In the genomic region with DNA sequence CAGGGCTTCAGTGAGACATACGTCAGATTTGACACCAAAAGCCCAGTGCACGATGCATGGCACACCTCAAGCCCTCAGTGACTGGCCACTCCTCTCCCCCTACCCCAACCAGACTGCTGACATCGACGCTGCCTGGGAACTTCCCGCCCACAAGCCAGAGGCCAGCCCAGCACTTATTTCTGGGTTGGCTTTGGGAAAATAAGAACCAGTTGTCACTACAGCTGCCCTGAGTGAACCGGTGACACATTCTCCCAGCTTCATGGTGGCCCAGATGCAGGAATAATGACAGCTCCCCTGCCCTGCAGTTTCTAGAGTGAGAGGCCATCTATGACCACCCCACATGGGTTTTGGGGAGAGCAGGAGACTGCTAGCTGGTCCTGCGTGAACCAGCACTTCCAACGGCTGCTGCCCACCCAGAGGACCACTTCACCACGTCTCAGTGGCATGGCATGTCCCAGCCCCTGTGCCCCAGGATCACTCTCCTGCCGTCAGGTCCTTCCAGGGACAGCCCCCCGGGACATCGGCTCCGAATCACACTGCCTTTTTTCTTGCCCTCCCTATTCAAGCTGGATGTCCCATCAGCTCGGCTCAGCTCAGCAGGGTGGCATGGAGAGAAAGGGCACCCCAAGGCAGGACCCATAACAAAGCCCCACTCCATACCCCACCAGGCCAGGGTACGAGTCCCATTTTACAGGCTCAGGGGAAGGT, we compare ENCODE assay signal across 26 cellular contexts. TPM values are rescaled to one million over a fixed set of nuclear protein-coding genes. Genes with fewer than 3 reads are reported as not detected.
DNase-seq lines count a peak whose midpoint lies in the region; ATAC-seq and TF ChIP-seq lines count a peak whose summit lies in the region.
"Had no signal": no experiment of that assay in that cellular context is flagged by ENCODE, and none has a peak within 500 bp of the region (broad histone marks: within the 10 kb centered on the region; RNA-seq: fewer than 3 reads in every experiment).

No MANE protein-coding gene starts in this region.

- H3K27me3 ChIP-seq in heart right ventricle (no peaks in the 10 kb centered on the region), right atrium auricular region (no peaks in the 10 kb centered on the region), trophoblast cell (ENCODE audit: insufficient read depth, low read length) (no peaks in the 10 kb centered on the region)
- H3K27me3 ChIP-seq: ascending aorta; BLaER1 treated with 17β-estradiol and CSF1 and Interleukin-3, amounts not matched to agents 10 nM and 100 nM had no signal

- H3K9ac ChIP-seq in trophoblast cell (ENCODE audit: low read length), result no peak overlapping the region
- H3K9ac ChIP-seq: BLaER1 treated with 17β-estradiol and CSF1 and Interleukin-3, amounts not matched to agents 10 nM and 100 nM had no signal

- no peak overlapping the region for H2BK12ac ChIP-seq in trophoblast cell (ENCODE audit: low read length)

- H2BK120ac ChIP-seq in trophoblast cell (ENCODE audit: insufficient read depth, low read length, poor library complexity), result no peak overlapping the region

- H4K12ac ChIP-seq in trophoblast cell (ENCODE audit: low read depth, low read length), result no peak overlapping the region

- ATAC-seq in heart right ventricle (peak in 3 of 8 donors; percentile 17 to 34 (median 20)), HG02852 (IDR thresholded peaks at IDR 0.05; ENCODE audit: unreplicated experiment) (no peak), HG02884 (IDR thresholded peaks at IDR 0.05; ENCODE audit: unreplicated experiment) (no peak)
- ATAC-seq: activated CD8-positive, alpha-beta T cell treated with anti-CD3 and anti-CD28 coated beads for 36 hours; effector memory CD8-positive, alpha-beta T cell; HCT116; lower lobe of right lung; naive thymus-derived CD8-positive, alpha-beta T cell had no signal

- H3K4me3 ChIP-seq in heart right ventricle (no peak overlapping the region), right atrium auricular region (no peak overlapping the region), trophoblast cell (ENCODE audit: low read depth, low read length) (no peak overlapping the region)
- H3K4me3 ChIP-seq: ascending aorta; BLaER1 treated with 17β-estradiol and CSF1 and Interleukin-3, amounts not matched to agents 10 nM and 100 nM; lower lobe of right lung; skin epidermis had no signal

- H3K18ac ChIP-seq in trophoblast cell (ENCODE audit: low read length), result no peak overlapping the region

- H3K79me1 ChIP-seq in trophoblast cell (ENCODE audit: low read length), result peaks cover 3% of the 10 kb centered on the region

- H3K4ac ChIP-seq in trophoblast cell (ENCODE audit: low read depth, low read length), result no peak overlapping the region

- no peaks in the 10 kb centered on the region for H3K79me2 ChIP-seq in trophoblast cell (ENCODE audit: control insufficient read depth, insufficient read depth, low read length, poor library complexity)

- H3K36me3 ChIP-seq in heart right ventricle (peaks cover 0 to 78% (median 10%) of the 10 kb centered on the region in 9 donors), right atrium auricular region (peaks cover 37% of the 10 kb centered on the region), trophoblast cell (ENCODE audit: control insufficient read depth in 1 of 2, insufficient read depth in 2 of 2, low read length in 2 of 2) (peaks cover 62 to 67% of the 10 kb centered on the region in 2 experiments)

- DNase-seq in heart right ventricle (peak in 1 of 2 donors; percentile 51), right atrium auricular region (ENCODE audit: low spot score) (no peak), iPS-NIHi7 (ENCODE audit: extremely low spot score) (peak; percentile 37), trophoblast cell (no peak), H4 (ENCODE audit: low spot score) (no peak)
- no peak for DNase-seq in stimulated activated CD4-positive, alpha-beta T cell treated with anti-CD3 and anti-CD28 coated beads, Interleukin-4, amount 100 ng/mL, for 4 hours
- DNase-seq: activated CD4-positive, CD25-positive, alpha-beta regulatory T cell; activated CD8-positive, alpha-beta T cell treated with anti-CD3 and anti-CD28 coated beads for 36 hours; activated naive CD4-positive, alpha-beta T cell treated with anti-CD3 and anti-CD28 coated beads, Interleukin-2, amount 50 U/mL, for 16 hours; activated T-cell treated with anti-CD3 and anti-CD28 coated beads, Interleukin-2, amount 50 U/mL, for 24 hours; effector memory CD8-positive, alpha-beta T cell; immature natural killer cell; lower lobe of right lung; naive thymus-derived CD8-positive, alpha-beta T cell; NCI-H1417; NCI-H2107; NCI-H524; RPMI8226; stimulated activated naive CD8-positive, alpha-beta T cell treated with anti-CD3 and anti-CD28 coated beads, Interleukin-15, amount 100 ng/mL, for 72 hours; T1000 had no signal

- H4K8ac ChIP-seq in trophoblast cell (ENCODE audit: low read depth, low read length), result no peak overlapping the region

- H3K23ac ChIP-seq in trophoblast cell (ENCODE audit: low read length), result no peak overlapping the region

- no peak overlapping the region for H2BK5ac ChIP-seq in trophoblast cell (ENCODE audit: low read depth, low read length, poor library complexity)

- 78 to 85% methylated on average over 15 of the region's 15 CpGs for WGBS in heart right ventricle, 2 donors
- no CpG with 5 or more reads among the region's 15 CpGs for WGBS in trophoblast cell (ENCODE audit: extremely low coverage, insufficient coverage, insufficient read length)

- no peak overlapping the region for H2AFZ ChIP-seq in trophoblast cell (ENCODE audit: insufficient read depth, low read length, poor library complexity)

- peak overlapping the region; percentile 19 for H2AK5ac ChIP-seq in trophoblast cell (ENCODE audit: low read length)

- no peak overlapping the region for H4K91ac ChIP-seq in trophoblast cell (ENCODE audit: low read depth, low read length)

- TF ChIP-seq CTCF in heart right ventricle (IDR thresholded peaks at IDR 0.05) (no peak), right atrium auricular region (IDR thresholded peaks at IDR 0.05) (no peak)

- peak overlapping the region in 9 of 10 donors; percentile 5 to 87 (median 76) for H3K27ac ChIP-seq in heart right ventricle
- H3K27ac ChIP-seq in right atrium auricular region, result peak overlapping the region in 1 of 2 donors; percentile 58
- no peak overlapping the region for H3K27ac ChIP-seq in trophoblast cell (ENCODE audit: low read depth, low read length)
- H3K27ac ChIP-seq: ascending aorta, lower lobe of right lung had no signal

- H3K4me1 ChIP-seq in heart right ventricle (peaks cover 0 to 62% (median 29%) of the 10 kb centered on the region in 9 donors), right atrium auricular region (peaks cover 2 to 23% of the 10 kb centered on the region in 2 donors), trophoblast cell (ENCODE audit: control insufficient read depth in 1 of 2, insufficient read depth in 2 of 2, low read length in 2 of 2) (peaks cover 14% of the 10 kb centered on the region in 2 experiments)
- H3K4me1 ChIP-seq: ascending aorta had no signal

- H3K9me3 ChIP-seq in heart right ventricle, result no peaks in the 10 kb centered on the region
- H3K9me3 ChIP-seq in right atrium auricular region, result no peaks in the 10 kb centered on the region
- H3K9me3 ChIP-seq in trophoblast cell (ENCODE audit: insufficient read depth, low read depth, low read length), result no peaks in the 10 kb centered on the region
- H3K9me3 ChIP-seq: ascending aorta; BLaER1 treated with 17β-estradiol and CSF1 and Interleukin-3, amounts not matched to agents 10 nM and 100 nM; lower lobe of right lung had no signal

- no peak overlapping the region for H3K4me2 ChIP-seq in trophoblast cell (ENCODE audit: low read length)
- H3K4me2 ChIP-seq: BLaER1 treated with 17β-estradiol and CSF1 and Interleukin-3, amounts not matched to agents 10 nM and 100 nM had no signal

- intact Hi-C loops in heart right ventricle (cut with DNase I), result loop anchor here in 1 of 10 donors (10.0 kb wide), 1 partner anchor 64 kb away; no protein-coding TSS in a partner anchor

- H3K14ac ChIP-seq in trophoblast cell (ENCODE audit: low read length), result no peak overlapping the region

RNA-seq across cellular contexts. Expression of a gene that starts 9.4 kb away (rescaled TPM):
- 10 to 100 TPM in 1 of 10 donors, 1 to 10 TPM in 9; 4.5 to 10.2 (median 6.5) TPM for total RNA-seq in heart right ventricle
- 10 to 100 TPM in 1 of 2 donors, 1 to 10 TPM in 1; 6.5 to 25.7 TPM for polyA plus RNA-seq in heart right ventricle
- total RNA-seq in right atrium auricular region, result 1 to 10 TPM; 4.1 to 5.4 TPM
- 39.6 and 42.3 TPM in 2 replicates for polyA plus RNA-seq in trophoblast cell (2013)
- 12.6 and 29.0 TPM in 2 replicates for total RNA-seq in H4 (2014; rRNA removed; shearing (Covaris generic))

RNA-seq across cellular contexts. Expression of a gene that starts 9.4 kb away (rescaled TPM):
- 10 to 100 TPM in 2 of 10 donors, 1 to 10 TPM in 8; 5.5 to 11.7 (median 7.4) TPM for total RNA-seq in heart right ventricle
- 1 to 10 TPM; 7.3 to 9.8 TPM for polyA plus RNA-seq in heart right ventricle
- total RNA-seq in right atrium auricular region, result 10 to 100 TPM in 1 of 2 donors, 1 to 10 TPM in 1; 7.5 to 14.4 TPM
- polyA plus RNA-seq in trophoblast cell (2013), result 4.5 and 6.0 TPM in 2 replicates
- 11.7 and 16.2 TPM in 2 replicates for total RNA-seq in H4 (2014; rRNA removed; shearing (Covaris generic))
- total RNA-seq: ascending aorta had no signal
